Comparison of ENCODE assay signal across 18 cellular contexts in the genomic region with DNA sequence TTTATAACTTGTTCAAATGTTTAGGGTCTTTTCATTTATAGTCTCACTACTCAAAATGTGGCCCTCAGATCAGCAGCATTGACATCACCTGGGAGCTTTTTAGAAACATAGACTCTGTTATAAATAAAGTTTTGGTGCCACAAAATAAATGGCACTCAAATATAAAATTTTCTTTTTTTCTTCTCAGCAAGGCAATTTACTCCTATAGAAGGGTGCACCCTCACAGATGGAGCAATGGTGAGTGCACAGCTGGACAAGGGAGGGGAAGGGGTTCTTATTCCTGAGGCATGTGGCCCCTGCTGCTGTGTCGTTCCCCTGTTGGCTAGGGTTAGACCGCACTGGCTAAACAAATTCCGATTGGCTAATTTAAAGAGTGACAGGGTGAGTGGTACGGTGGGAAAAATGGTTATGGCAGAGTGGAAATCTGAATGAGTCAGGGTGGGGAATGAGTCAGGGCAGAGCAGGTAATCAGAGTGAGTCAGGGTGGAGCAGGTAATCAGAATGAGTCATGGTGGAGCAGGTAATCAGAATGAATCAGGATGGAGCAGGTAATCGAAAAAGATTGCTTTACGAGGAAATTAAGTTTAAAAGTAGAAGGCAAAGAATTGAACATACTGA. TPM values are rescaled to one million over a fixed set of nuclear protein-coding genes. Genes with fewer than 3 reads are reported as not detected.
A peak's percentile ranks its signal among the peaks of the same experiment; 100 is the strongest.
DNase-seq lines count a peak whose midpoint lies in the region; ATAC-seq, FAIRE-seq and TF ChIP-seq lines count a peak whose summit lies in the region.
"Had no signal": no experiment of that assay in that cellular context is flagged by ENCODE, and none has a peak within 500 bp of the region (broad histone marks: within the 10 kb centered on the region; RNA-seq: fewer than 3 reads in every experiment).

No MANE protein-coding gene starts in this region.

- no peaks in the 10 kb centered on the region for H3K36me3 Mint-ChIP-seq in activated CD4-positive, alpha-beta T cell treated with anti-CD3 and anti-CD28 coated beads, Interleukin-2, amount 10 ng/mL, durations not matched to agents 7 days and 5 days (ENCODE audit: low read depth)
- peaks cover 6 to 12% of the 10 kb centered on the region in 2 donors for H3K36me3 Mint-ChIP-seq in activated T-cell treated with anti-CD3 and anti-CD28 coated beads, Interleukin-2, amount 50 U/mL, for 72 hours (ENCODE audit: insufficient read depth in 2 of 2)

- H4K20me1 ChIP-seq in keratinocyte (ENCODE audit: control insufficient read depth, extremely low read depth, insufficient read depth, low read length): no peaks in the 10 kb centered on the region
- H4K20me1 ChIP-seq in Karpas-422 (ENCODE audit: insufficient read depth, low read depth, low read length): no peaks in the 10 kb centered on the region

- ATAC-seq in A549 (no peak), GM18870 (IDR thresholded peaks at IDR 0.05; ENCODE audit: unreplicated experiment) (no peak)
- ATAC-seq in activated T-cell treated with anti-CD3 and anti-CD28 coated beads, Interleukin-2, amount 50 U/mL, for 72 hours (replicated peaks in 1 of 2): peak in 1 of 2 donors; percentile 44

- H3K27ac Mint-ChIP-seq in activated CD4-positive, alpha-beta T cell treated with anti-CD3 and anti-CD28 coated beads, Interleukin-2, amount 10 ng/mL, durations not matched to agents 7 days and 5 days: no peak overlapping the region
- H3K27ac Mint-ChIP-seq in activated T-cell treated with anti-CD3 and anti-CD28 coated beads, Interleukin-2, amount 50 U/mL, for 72 hours: no peak overlapping the region

- FAIRE-seq in A549 (lab: Jason Lieb, UNC) (no peak), keratinocyte (lab: Jason Lieb, UNC) (no peak), GM19239 (lab: Jason Lieb, UNC) (no peak)
- FAIRE-seq: astrocyte, urothelium cell line had no signal

- peaks cover 9% of the 10 kb centered on the region for H3K9me3 Mint-ChIP-seq in activated CD4-positive, alpha-beta T cell treated with anti-CD3 and anti-CD28 coated beads, Interleukin-2, amount 10 ng/mL, durations not matched to agents 7 days and 5 days
- H3K9me3 Mint-ChIP-seq in activated T-cell treated with anti-CD3 and anti-CD28 coated beads, Interleukin-2, amount 50 U/mL, for 72 hours: peaks cover 6 to 8% of the 10 kb centered on the region in 2 donors

- H3K9me1 ChIP-seq in keratinocyte (ENCODE audit: control insufficient read depth, extremely low read depth, insufficient read depth, low read length): no peaks in the 10 kb centered on the region

- H3K27me3 Mint-ChIP-seq in activated CD4-positive, alpha-beta T cell treated with anti-CD3 and anti-CD28 coated beads, Interleukin-2, amount 10 ng/mL, durations not matched to agents 7 days and 5 days: peaks cover 3% of the 10 kb centered on the region
- H3K27me3 Mint-ChIP-seq in activated T-cell treated with anti-CD3 and anti-CD28 coated beads, Interleukin-2, amount 50 U/mL, for 72 hours (ENCODE audit: low read depth): peaks cover 11% of the 10 kb centered on the region

- dilution Hi-C loops in keratinocyte (cut with MboI; ENCODE audit: extremely low pct_ligation_motif_present, low sequenced_read_pairs): no loop called here

- POLR2A ChIA-PET in activated CD4-positive, alpha-beta T cell treated with anti-CD3 and anti-CD28 coated beads, Interleukin-2, amount 10 ng/mL, durations not matched to agents 7 days and 5 days (lab: Charles Lee): no interaction called here
- POLR2A ChIA-PET in A549 (lab: Yijun Ruan, JAX): no interaction called here

- no peaks in the 10 kb centered on the region for H3K9me2 ChIP-seq in Karpas-422 (replicated peaks; ENCODE audit: insufficient read depth, low read length)

- H3K79me2 ChIP-seq in keratinocyte (ENCODE audit: control insufficient read depth, insufficient read depth, low read length) (no peaks in the 10 kb centered on the region), Karpas-422 (ENCODE audit: low read length) (no peaks in the 10 kb centered on the region)

- TF ChIP-seq POLR2A in A549 (IDR thresholded peaks at IDR 0.05; ENCODE audit: low read length): no peak

- H2AFZ ChIP-seq in keratinocyte (ENCODE audit: control insufficient read depth, low read length) (no peak overlapping the region), Karpas-422 (ENCODE audit: low read length) (no peak overlapping the region)

- H3K4me3 ChIP-seq in A549 (no peak overlapping the region), keratinocyte (ENCODE audit: control insufficient read depth in 2 of 3, extremely low read depth in 1 of 3, insufficient read depth in 2 of 3, low read depth in 1 of 3, low read length in 3 of 3) (no peak overlapping the region), Karpas-422 (ENCODE audit: low read length) (no peak overlapping the region)
- H3K4me3 ChIP-seq: spleen had no signal

- no peak for TF ChIP-seq RAD21 in A549 (conservative IDR thresholded peaks at IDR 0.05 in 1 of 2, IDR thresholded peaks at IDR 0.05 in 1 of 2)

- WGBS in A549 (ENCODE audit: missing lambda C conversion rate): 73% methylated on average over 6 of the region's 6 CpGs

- H3K4me3 Mint-ChIP-seq in activated CD4-positive, alpha-beta T cell treated with anti-CD3 and anti-CD28 coated beads, Interleukin-2, amount 10 ng/mL, durations not matched to agents 7 days and 5 days: no peak overlapping the region
- H3K4me3 Mint-ChIP-seq in activated T-cell treated with anti-CD3 and anti-CD28 coated beads, Interleukin-2, amount 50 U/mL, for 72 hours: no peak overlapping the region

- CTCF ChIA-PET in activated CD4-positive, alpha-beta T cell treated with anti-CD3 and anti-CD28 coated beads, Interleukin-2, amount 10 ng/mL, durations not matched to agents 7 days and 5 days (lab: Charles Lee): no interaction called here
- CTCF ChIA-PET in A549 (lab: Yijun Ruan, JAX): interaction anchor here (1.5 kb wide), 1 partner anchor 29 kb away, joined by 5 read pairs; no protein-coding TSS in a partner anchor

- H3K9me3 ChIP-seq in A549 (no peaks in the 10 kb centered on the region), keratinocyte (ENCODE audit: control insufficient read depth, low read depth, low read length) (peaks cover 9% of the 10 kb centered on the region), Karpas-422 (ENCODE audit: low read length) (no peaks in the 10 kb centered on the region)

- H3K4me2 ChIP-seq in A549: no peak overlapping the region
- no peak overlapping the region for H3K4me2 ChIP-seq in keratinocyte (ENCODE audit: control insufficient read depth, extremely low read depth, insufficient read depth, low read depth, low read length)
- H3K4me2 ChIP-seq in Karpas-422 (ENCODE audit: low read depth, low read length, poor library complexity, severe bottlenecking): no peak overlapping the region

- H3K36me3 ChIP-seq in keratinocyte (ENCODE audit: control insufficient read depth in 2 of 2, extremely low read depth in 1 of 2, insufficient read depth in 2 of 2, low read length in 2 of 2): no peaks in the 10 kb centered on the region
- no peaks in the 10 kb centered on the region for H3K36me3 ChIP-seq in Karpas-422 (ENCODE audit: insufficient read depth, low read length)
- H3K36me3 ChIP-seq: spleen had no signal

- H3K27ac ChIP-seq in A549 (no peak overlapping the region), keratinocyte (ENCODE audit: control insufficient read depth, insufficient read depth, low read length) (no peak overlapping the region), Karpas-422 (ENCODE audit: low read length) (no peak overlapping the region)
- H3K27ac ChIP-seq: spleen had no signal

- peaks cover 3% of the 10 kb centered on the region for H3K4me1 Mint-ChIP-seq in activated CD4-positive, alpha-beta T cell treated with anti-CD3 and anti-CD28 coated beads, Interleukin-2, amount 10 ng/mL, durations not matched to agents 7 days and 5 days
- no peaks in the 10 kb centered on the region for H3K4me1 Mint-ChIP-seq in activated T-cell treated with anti-CD3 and anti-CD28 coated beads, Interleukin-2, amount 50 U/mL, for 72 hours (ENCODE audit: low read depth)

- no peak for TF ChIP-seq CTCF in A549 (IDR thresholded peaks at IDR 0.05)
- TF ChIP-seq CTCF in keratinocyte (optimal IDR thresholded peaks at IDR 0.05 in 1 of 3, IDR thresholded peaks at IDR 0.05 in 1 of 3, conservative IDR thresholded peaks at IDR 0.05 in 1 of 3; ENCODE audit: extremely low read depth in 1 of 3, insufficient read depth in 2 of 3, low read length in 3 of 3): no peak

- DNase-seq in activated CD4-positive, alpha-beta T cell treated with anti-CD3 and anti-CD28 coated beads for 4 hours: peak; percentile 7 to 10
- no peak for DNase-seq in activated CD4-positive, alpha-beta T cell treated with anti-CD3 and anti-CD28 coated beads, Interleukin-2, amount 10 ng/mL, durations not matched to agents 7 days and 5 days
- DNase-seq in A549 (ENCODE audit: low read depth in 1 of 2, low spot score in 1 of 2) (no peak), keratinocyte (ENCODE audit: low read depth, low spot score) (peak; percentile 21), GM19239 (ENCODE audit: insufficient read length, low spot score) (no peak), Karpas-422 (no peak)
- DNase-seq in activated T-cell treated with anti-CD3 and anti-CD28 coated beads, Interleukin-2, amount 50 U/mL, for 72 hours: peak; percentile 6 to 24
- DNase-seq: activated effector memory CD4-positive, alpha-beta T cell treated with anti-CD3 and anti-CD28 coated beads, Interleukin-2, amount 50 U/mL, for 16 hours; effector CD8-positive, alpha-beta T cell; NCI-H1105 treated with DMSO at 0.1 percent for 48 hours; NCI-H526 treated with DMSO at 0.1 percent for 48 hours; SHP77; spleen; T-helper 1 cell had no signal

- no peak for TF ChIP-seq EP300 in A549 (IDR thresholded peaks at IDR 0.05)

- H3K27me3 ChIP-seq in keratinocyte (ENCODE audit: control insufficient read depth, extremely low read depth, insufficient read depth, low read length) (no peaks in the 10 kb centered on the region), Karpas-422 (ENCODE audit: low read length) (no peaks in the 10 kb centered on the region)
- H3K27me3 ChIP-seq: spleen had no signal

- no peak overlapping the region for H3K9ac ChIP-seq in keratinocyte (ENCODE audit: control insufficient read depth, extremely low read depth, insufficient read depth, low read length)
- H3K9ac ChIP-seq in Karpas-422 (ENCODE audit: low read length): no peak overlapping the region

- H3K4me1 ChIP-seq in A549 (no peaks in the 10 kb centered on the region), keratinocyte (ENCODE audit: control insufficient read depth, extremely low read depth, insufficient read depth, low read length) (no peaks in the 10 kb centered on the region), Karpas-422 (ENCODE audit: low read length) (no peaks in the 10 kb centered on the region)

RNA-seq across cellular contexts. Expression of gene C7, which starts 31.8 kb away (rescaled TPM):
- not detected for total RNA-seq in activated CD4-positive, alpha-beta T cell treated with anti-CD3 and anti-CD28 coated beads, Interleukin-2, amount 10 ng/mL, durations not matched to agents 7 days and 5 days
- 0.07 TPM in 1 of 2 replicates, not detected in the other for polyA plus RNA-seq in A549 (2011; rRNA removed)
- polyA plus RNA-seq in A549 (2012; cell fraction: cytosol; rRNA removed): not detected in 2 replicates
- not detected in 2 replicates for polyA plus RNA-seq in A549 (2012; cell fraction: nucleus; rRNA removed)
- not detected in 3 replicates for polyA plus RNA-seq in A549 (2017; fragmentation: RNase III; extraction: RNeasy Plus Mini Kit Qiagen cat#74134 plus additional on column Dnase treatment)
- polyA minus RNA-seq in A549 (2011; rRNA and poly(A)+ RNA removed): not detected in 2 replicates
- total RNA-seq in activated T-cell treated with anti-CD3 and anti-CD28 coated beads, Interleukin-2, amount 50 U/mL, for 72 hours: not detected
- polyA plus RNA-seq in keratinocyte: not detected in 3 replicates
- polyA plus RNA-seq in keratinocyte (2011; ENCODE audit: low read depth): not detected
- not detected in 2 replicates for polyA plus RNA-seq in keratinocyte (2011; cell fraction: cytosol; rRNA removed)
- not detected in 2 replicates for polyA plus RNA-seq in keratinocyte (2011; cell fraction: nucleus; rRNA removed)
- not detected in 2 replicates for polyA plus RNA-seq in keratinocyte (2012; ENCODE audit: low replicate concordance)
- polyA minus RNA-seq in keratinocyte: not detected in 3 replicates
- polyA minus RNA-seq in keratinocyte (2011; cell fraction: cytosol; rRNA and poly(A)+ RNA removed): not detected
- polyA minus RNA-seq in keratinocyte (2011; cell fraction: nucleus; rRNA and poly(A)+ RNA removed): not detected in 2 replicates
- total RNA-seq in Karpas-422 (2014; rRNA removed; shearing (Covaris generic); ENCODE audit: low replicate concordance): not detected in 2 replicates
- total RNA-seq: A172 had no signal

RNA-seq across cellular contexts. Expression of gene CARD6, which starts 36.3 kb away (rescaled TPM):
- total RNA-seq in activated CD4-positive, alpha-beta T cell treated with anti-CD3 and anti-CD28 coated beads, Interleukin-2, amount 10 ng/mL, durations not matched to agents 7 days and 5 days: 1 to 10 TPM; 5.0 to 5.2 TPM
- polyA plus RNA-seq in A549 (2011; rRNA removed): 5.7 and 5.9 TPM in 2 replicates
- polyA plus RNA-seq in A549 (2012; cell fraction: cytosol; rRNA removed): 0.63 and 0.82 TPM in 2 replicates
- 0.34 and 0.40 TPM in 2 replicates for polyA plus RNA-seq in A549 (2012; cell fraction: nucleus; rRNA removed)
- polyA plus RNA-seq in A549 (2017; fragmentation: RNase III; extraction: RNeasy Plus Mini Kit Qiagen cat#74134 plus additional on column Dnase treatment): 3.3 to 5.7 TPM (median 5.2 TPM) in 3 replicates
- 3.6 and 4.7 TPM in 2 replicates for polyA minus RNA-seq in A549 (2011; rRNA and poly(A)+ RNA removed)
- 1 to 10 TPM in 1 of 2 donors, under 1 TPM in 1; 0.76 to 1.2 TPM for total RNA-seq in activated T-cell treated with anti-CD3 and anti-CD28 coated beads, Interleukin-2, amount 50 U/mL, for 72 hours
- 4.3 to 5.1 TPM (median 4.4 TPM) in 3 replicates for polyA plus RNA-seq in keratinocyte
- polyA plus RNA-seq in keratinocyte (2011; ENCODE audit: low read depth): 2.7 TPM
- polyA plus RNA-seq in keratinocyte (2011; cell fraction: cytosol; rRNA removed): 2.8 and 4.7 TPM in 2 replicates
- 6.0 and 7.4 TPM in 2 replicates for polyA plus RNA-seq in keratinocyte (2011; cell fraction: nucleus; rRNA removed)
- polyA plus RNA-seq in keratinocyte (2012; ENCODE audit: low replicate concordance): 1.3 and 3.4 TPM in 2 replicates
- polyA minus RNA-seq in keratinocyte: 1.1 to 6.1 TPM (median 4.6 TPM) in 3 replicates
- polyA minus RNA-seq in keratinocyte (2011; cell fraction: cytosol; rRNA and poly(A)+ RNA removed): 4.0 TPM
- 3.3 and 6.1 TPM in 2 replicates for polyA minus RNA-seq in keratinocyte (2011; cell fraction: nucleus; rRNA and poly(A)+ RNA removed)
- 0.43 and 1.0 TPM in 2 replicates for total RNA-seq in Karpas-422 (2014; rRNA removed; shearing (Covaris generic); ENCODE audit: low replicate concordance)

RNA-seq across cellular contexts. Expression of gene RPL37, which starts 42.5 kb away (rescaled TPM):
- total RNA-seq in activated CD4-positive, alpha-beta T cell treated with anti-CD3 and anti-CD28 coated beads, Interleukin-2, amount 10 ng/mL, durations not matched to agents 7 days and 5 days: 1,000 to 10,000 TPM; 1,565 to 1,761 TPM
- polyA plus RNA-seq in A549 (2011; rRNA removed) (4,402 and 4,948 TPM in 2 replicates), A549 (2017; fragmentation: RNase III; extraction: RNeasy Plus Mini Kit Qiagen cat#74134 plus additional on column Dnase treatment) (2,762 to 2,921 TPM (median 2,809 TPM) in 3 replicates), keratinocyte (987 to 3,530 TPM (median 3,448 TPM) in 3 replicates)
- 770 and 800 TPM in 2 replicates for polyA plus RNA-seq in A549 (2012; cell fraction: cytosol; rRNA removed)
- polyA plus RNA-seq in A549 (2012; cell fraction: nucleus; rRNA removed): 99.3 and 104 TPM in 2 replicates
- polyA minus RNA-seq in A549 (2011; rRNA and poly(A)+ RNA removed): 453 and 718 TPM in 2 replicates
- total RNA-seq in activated T-cell treated with anti-CD3 and anti-CD28 coated beads, Interleukin-2, amount 50 U/mL, for 72 hours: 1,000 to 10,000 TPM; 2,016 to 2,043 TPM
- 1,351 TPM for polyA plus RNA-seq in keratinocyte (2011; ENCODE audit: low read depth)
- 1,961 and 2,087 TPM in 2 replicates for polyA plus RNA-seq in keratinocyte (2011; cell fraction: cytosol; rRNA removed)
- 352 and 410 TPM in 2 replicates for polyA plus RNA-seq in keratinocyte (2011; cell fraction: nucleus; rRNA removed)
- 2,787 and 3,051 TPM in 2 replicates for polyA plus RNA-seq in keratinocyte (2012; ENCODE audit: low replicate concordance)
- 360 to 2,042 TPM (median 1,647 TPM) in 3 replicates for polyA minus RNA-seq in keratinocyte
- polyA minus RNA-seq in keratinocyte (2011; cell fraction: cytosol; rRNA and poly(A)+ RNA removed): 1,240 TPM
- 120 and 211 TPM in 2 replicates for polyA minus RNA-seq in keratinocyte (2011; cell fraction: nucleus; rRNA and poly(A)+ RNA removed)
- total RNA-seq in Karpas-422 (2014; rRNA removed; shearing (Covaris generic); ENCODE audit: low replicate concordance): 3,939 and 6,611 TPM in 2 replicates

Comparison
In these comparisons a context has a peak if more than half of its experiments do, and no peak if none do; other contexts are left out.
1. DNase-seq: peak in activated CD4-positive, alpha-beta T cell treated with anti-CD3 and anti-CD28 coated beads for 4 hours (2 of 2), activated T-cell treated with anti-CD3 and anti-CD28 coated beads, Interleukin-2, amount 50 U/mL, for 72 hours (2 of 2) and keratinocyte (single experiment); none in activated CD4-positive, alpha-beta T cell treated with anti-CD3 and anti-CD28 coated beads, Interleukin-2, amount 10 ng/mL, durations not matched to agents 7 days and 5 days (single experiment), A549 (0 of 2), GM19239 (single experiment) and Karpas-422 (single experiment).